ENCODE assay signal across 20 cellular contexts in the genomic region with DNA sequence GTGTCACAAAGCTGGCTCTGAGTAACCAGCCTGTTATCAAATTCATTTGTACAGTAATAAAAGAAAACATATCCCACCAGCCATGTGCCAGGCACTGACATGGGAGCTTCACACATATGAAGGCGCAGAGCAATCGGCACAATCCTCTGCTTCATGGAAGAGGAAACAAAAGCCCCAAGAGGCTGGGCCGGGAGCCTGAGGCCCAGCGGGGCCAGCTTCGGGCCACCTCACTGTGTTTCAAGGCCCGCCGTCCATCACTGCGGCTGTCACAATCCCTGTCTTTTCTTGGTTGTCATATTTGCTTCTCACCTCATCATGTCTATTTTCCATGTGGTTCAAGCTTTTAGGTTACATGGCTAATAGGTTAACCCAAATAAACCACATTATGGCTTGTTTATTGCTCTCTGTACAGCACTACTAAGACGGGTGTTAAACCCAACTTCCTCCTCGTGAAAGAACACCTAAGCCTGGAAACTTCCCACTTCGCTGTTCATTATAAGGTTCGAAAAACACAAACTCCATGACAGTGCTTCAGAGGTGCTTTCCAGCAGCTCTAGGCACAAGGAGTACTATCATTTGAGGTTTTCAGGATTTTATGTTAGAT.
"Had no signal": no experiment of that assay in that cellular context is flagged by ENCODE, and none has a peak within 500 bp of the region (broad histone marks: within the 10 kb centered on the region; RNA-seq: fewer than 3 reads in every experiment).

No MANE protein-coding gene starts in this region.

- H3K27ac Mint-ChIP-seq: stimulated activated naive CD8-positive, alpha-beta T cell treated with anti-CD3 and anti-CD28 coated beads, Interleukin-15, Interleukin-2, amounts not matched to agents 100 ng/mL and 50 ng/mL, for 24 hours had no signal

- H3K4me3 ChIP-seq: dorsolateral prefrontal cortex, left ventricle myocardium inferior, psoas muscle, suprapubic skin, transverse colon, uterus had no signal

- H3K4me3 Mint-ChIP-seq: activated T-cell treated with anti-CD3 and anti-CD28 coated beads, Interleukin-2, amount 50 U/mL, for 4 hours; stimulated activated naive CD8-positive, alpha-beta T cell treated with anti-CD3 and anti-CD28 coated beads, Interleukin-15, Interleukin-2, amounts not matched to agents 100 ng/mL and 50 ng/mL, for 24 hours had no signal

- H3K9me3 Mint-ChIP-seq: activated T-cell treated with anti-CD3 and anti-CD28 coated beads, Interleukin-2, amount 50 U/mL, for 4 hours; stimulated activated naive CD8-positive, alpha-beta T cell treated with anti-CD3 and anti-CD28 coated beads, Interleukin-15, Interleukin-2, amounts not matched to agents 100 ng/mL and 50 ng/mL, for 24 hours had no signal

- DNase-seq: activated CD4-positive, alpha-beta T cell treated with anti-CD3 and anti-CD28 coated beads, Interleukin-2, amount 50 U/mL, for 1 hour; activated CD4-positive, CD25-positive, alpha-beta regulatory T cell treated with anti-CD3 and anti-CD28 coated beads, Interleukin-2, amount 50 U/mL, for 72 hours; activated CD8-positive, alpha-beta memory T cell treated with anti-CD3 and anti-CD28 coated beads, Interleukin-2, amount 50 U/mL, for 4 hours; activated effector memory CD4-positive, alpha-beta T cell treated with Interleukin-2 at 50 U/mL for 16 hours; activated naive CD4-positive, alpha-beta T cell treated with anti-CD3 and anti-CD28 coated beads, Interleukin-2, amount 50 U/mL, for 16 hours; activated T-cell treated with anti-CD3 and anti-CD28 coated beads, Interleukin-2, amount 50 U/mL, for 4 hours; aorta; brain microvascular endothelial cell; central memory CD4-positive, alpha-beta T cell; dorsolateral prefrontal cortex; foreskin melanocyte; head of caudate nucleus; left ventricle myocardium inferior; psoas muscle; right cardiac atrium; stimulated activated CD4-positive, alpha-beta T cell treated with anti-CD3 and anti-CD28 coated beads, Interleukin-2, amount 100 ng/mL, for 24 hours; transverse colon; uterus had no signal
